8 cellular contexts compared by ENCODE assay signal in the genomic region with DNA sequence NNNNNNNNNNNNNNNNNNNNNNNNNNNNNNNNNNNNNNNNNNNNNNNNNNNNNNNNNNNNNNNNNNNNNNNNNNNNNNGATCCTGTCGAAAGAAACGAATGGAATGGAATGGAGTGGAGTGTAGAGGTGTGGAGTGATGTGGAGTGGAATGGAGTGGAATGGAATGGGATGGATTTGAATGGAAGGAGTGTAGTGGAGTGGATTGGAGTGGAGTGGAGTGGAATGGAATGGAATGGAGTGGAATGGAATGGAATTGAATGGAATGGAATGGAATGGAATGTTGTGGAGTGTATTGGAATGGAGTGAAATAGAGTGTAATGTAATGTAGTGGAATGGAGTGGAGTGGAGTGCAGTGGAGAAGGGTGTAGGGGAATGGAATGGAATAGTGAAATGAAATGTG.
DNase-seq lines count a peak whose midpoint lies in the region; ATAC-seq and TF ChIP-seq lines count a peak whose summit lies in the region.
"Not testable (repeated sequence)": the region's sequence is repeated elsewhere in the genome, so short reads cannot be mapped to it uniquely, and the experiment has no call there.

No MANE protein-coding gene starts in this region.

- not testable (repeated sequence) for H3K27ac Mint-ChIP-seq in activated CD4-positive, alpha-beta T cell treated with anti-CD3 and anti-CD28 coated beads, Interleukin-2, amount 10 ng/mL, durations not matched to agents 24 days and 14 days; naive thymus-derived CD4-positive, alpha-beta T cell

- H3K4me1 Mint-ChIP-seq in activated CD4-positive, alpha-beta T cell treated with anti-CD3 and anti-CD28 coated beads, Interleukin-2, amount 10 ng/mL, durations not matched to agents 24 days and 14 days; naive thymus-derived CD4-positive, alpha-beta T cell: not testable (repeated sequence)

- peaks cover 7 to 23% (median 8%) of the 10 kb centered on the region in 3 experiments for H3K9me3 ChIP-seq in naive thymus-derived CD4-positive, alpha-beta T cell (ENCODE audit: control insufficient read depth in 2 of 3, low read length in 3 of 3)
- peaks cover 17% of the 10 kb centered on the region for H3K9me3 ChIP-seq in upper lobe of right lung

- H3K4me3 Mint-ChIP-seq in activated CD4-positive, alpha-beta T cell treated with anti-CD3 and anti-CD28 coated beads, Interleukin-2, amount 10 ng/mL, durations not matched to agents 24 days and 14 days; naive thymus-derived CD4-positive, alpha-beta T cell: not testable (repeated sequence)

- H3K27ac ChIP-seq in naive thymus-derived CD4-positive, alpha-beta T cell (ENCODE audit: low read depth, low read length); upper lobe of right lung: not testable (repeated sequence)

- POLR2A ChIA-PET in naive thymus-derived CD4-positive, alpha-beta T cell (lab: Charles Lee) = not testable (repeated sequence)

- H3K4me1 ChIP-seq in naive thymus-derived CD4-positive, alpha-beta T cell (ENCODE audit: control insufficient read depth in 2 of 2, insufficient read depth in 2 of 2, low read length in 2 of 2); upper lobe of right lung: not testable (repeated sequence)

- intact Hi-C loops in activated CD4-positive, alpha-beta T cell treated with anti-CD3 and anti-CD28 coated beads, Interleukin-2, amount 10 ng/mL, durations not matched to agents 24 days and 14 days (cut with micrococcal nuclease); left ventricle myocardium superior (cut with micrococcal nuclease); naive thymus-derived CD4-positive, alpha-beta T cell (cut with micrococcal nuclease); upper lobe of right lung (cut with DNase I): not testable (repeated sequence)

- CTCF ChIA-PET in naive thymus-derived CD4-positive, alpha-beta T cell (lab: Charles Lee) = not testable (repeated sequence)

- not testable (repeated sequence) for H3K4me3 ChIP-seq in naive thymus-derived CD4-positive, alpha-beta T cell (ENCODE audit: low read length); upper lobe of right lung

- peak; percentile 47 for DNase-seq in activated CD4-positive, alpha-beta T cell treated with anti-CD3 and anti-CD28 coated beads, Interleukin-2, amount 10 ng/mL, durations not matched to agents 24 days and 14 days
- not testable (repeated sequence) for DNase-seq in left ventricle myocardium superior; naive thymus-derived CD4-positive, alpha-beta T cell; upper lobe of right lung

- H3K36me3 Mint-ChIP-seq in activated CD4-positive, alpha-beta T cell treated with anti-CD3 and anti-CD28 coated beads, Interleukin-2, amount 10 ng/mL, durations not matched to agents 24 days and 14 days (ENCODE audit: low read depth) = not testable (repeated sequence)
- H3K36me3 Mint-ChIP-seq in naive thymus-derived CD4-positive, alpha-beta T cell = peaks cover 0 to 25% (median 16%) of the 10 kb centered on the region in 5 donors

- H3K9me3 Mint-ChIP-seq in activated CD4-positive, alpha-beta T cell treated with anti-CD3 and anti-CD28 coated beads, Interleukin-2, amount 10 ng/mL, durations not matched to agents 24 days and 14 days = peaks cover 25% of the 10 kb centered on the region
- H3K9me3 Mint-ChIP-seq in naive thymus-derived CD4-positive, alpha-beta T cell = peaks cover 11 to 33% (median 28%) of the 10 kb centered on the region in 11 donors

- H3K27me3 Mint-ChIP-seq in activated CD4-positive, alpha-beta T cell treated with anti-CD3 and anti-CD28 coated beads, Interleukin-2, amount 10 ng/mL, durations not matched to agents 24 days and 14 days; naive thymus-derived CD4-positive, alpha-beta T cell: not testable (repeated sequence)

- H3K27me3 ChIP-seq in naive thymus-derived CD4-positive, alpha-beta T cell (ENCODE audit: control insufficient read depth in 2 of 2, insufficient read depth in 2 of 2, low read length in 2 of 2); upper lobe of right lung: not testable (repeated sequence)

- ATAC-seq in GM18520 (IDR thresholded peaks at IDR 0.05; ENCODE audit: unreplicated experiment) = peak; percentile 17
- peak; percentile 20 for ATAC-seq in GM21515 (IDR thresholded peaks at IDR 0.05; ENCODE audit: unreplicated experiment)
- ATAC-seq in HG02798 (IDR thresholded peaks at IDR 0.05; ENCODE audit: poor library complexity, unreplicated experiment) = peak; percentile 25
- peak; percentile 30 for ATAC-seq in HG03280 (IDR thresholded peaks at IDR 0.05; ENCODE audit: unreplicated experiment)
- peak; percentile 21 for ATAC-seq in left ventricle myocardium superior
- peak; percentile 20 for ATAC-seq in naive thymus-derived CD4-positive, alpha-beta T cell
- peak; percentile 47 for ATAC-seq in upper lobe of right lung

- not testable (repeated sequence) for H3K36me3 ChIP-seq in naive thymus-derived CD4-positive, alpha-beta T cell (ENCODE audit: control insufficient read depth in 2 of 3, insufficient read depth in 3 of 3, low read length in 3 of 3); upper lobe of right lung

- TF ChIP-seq CTCF in upper lobe of right lung (IDR thresholded peaks at IDR 0.05) = not testable (repeated sequence)
